Comparison of ENCODE assay signal across 9 cellular contexts in the genomic region with DNA sequence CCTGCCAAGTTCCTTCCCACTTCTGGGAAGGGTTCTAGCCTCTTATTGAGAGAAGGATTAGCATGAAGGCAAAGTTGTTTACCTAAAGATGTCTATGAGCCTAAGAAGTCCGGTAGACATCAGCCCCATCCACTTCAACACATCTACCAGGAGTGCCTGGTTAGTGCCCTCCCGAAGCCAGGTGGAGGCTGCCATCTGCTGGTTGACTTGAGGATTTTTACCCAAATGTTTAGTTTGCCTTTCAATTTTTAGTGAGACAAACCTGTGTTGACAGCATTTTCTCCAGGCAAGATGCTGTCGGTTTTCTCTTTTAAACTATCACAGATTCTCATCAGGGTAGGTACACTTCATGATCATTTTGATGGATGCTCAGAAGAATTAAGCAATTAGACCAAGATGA.
DNase-seq lines count a peak whose midpoint lies in the region; ATAC-seq, FAIRE-seq and TF ChIP-seq lines count a peak whose summit lies in the region.
"Had no signal": no experiment of that assay in that cellular context is flagged by ENCODE, and none has a peak within 500 bp of the region (broad histone marks: within the 10 kb centered on the region; RNA-seq: fewer than 3 reads in every experiment).

No MANE protein-coding gene starts in this region.

- H2AFZ ChIP-seq in endothelial cell of umbilical vein (ENCODE audit: low read depth, low read length): no peak overlapping the region

- H3K27me3 ChIP-seq in endothelial cell of umbilical vein (ENCODE audit: control insufficient read depth in 2 of 2, insufficient read depth in 2 of 2, low read length in 2 of 2): peaks cover 3 to 5% of the 10 kb centered on the region in 2 experiments
- H3K27me3 ChIP-seq: BLaER1 treated with 17β-estradiol and CSF1 and Interleukin-3, amounts not matched to agents 10 nM and 100 nM had no signal

- dilution Hi-C loops in endothelial cell of umbilical vein (cut with MboI; ENCODE audit: extremely low pct_ligation_motif_present, low sequenced_read_pairs): no loop called here

- H3K27ac ChIP-seq in endothelial cell of umbilical vein (ENCODE audit: insufficient read depth, low read depth, low read length): no peak overlapping the region

- no peaks in the 10 kb centered on the region for H3K79me2 ChIP-seq in endothelial cell of umbilical vein (ENCODE audit: control insufficient read depth, insufficient read depth, low read length)

- no peak for TF ChIP-seq POLR2A in endothelial cell of umbilical vein (IDR thresholded peaks at IDR 0.05; ENCODE audit: low read depth, low read length)

- POLR2A ChIA-PET in endothelial cell of umbilical vein (lab: Charles Lee): no interaction called here

- TF ChIP-seq CTCF in endothelial cell of umbilical vein (IDR thresholded peaks at IDR 0.05; ENCODE audit: extremely low read depth in 1 of 2, insufficient read depth in 1 of 2, low read depth in 1 of 2, low read length in 2 of 2) (peak; percentile 62 to 72), mucosa of descending colon (IDR thresholded peaks at IDR 0.05) (peak; percentile 57)

- DNase-seq in SKM-1 treated with dmso at 0.1 percent for 144 hours (lab: John Stamatoyannopoulos, UW; ENCODE audit: unreplicated experiment) (peak; percentile 34), SKM-1 (lab: John Stamatoyannopoulos, UW; ENCODE audit: unreplicated experiment) (no peak), HT1080 (ENCODE audit: low read depth) (peak; percentile 59), NOMO-1 treated with dmso at 0.1 percent for 144 hours (lab: John Stamatoyannopoulos, UW; ENCODE audit: unreplicated experiment) (peak; percentile 25), endothelial cell of umbilical vein (ENCODE audit: low read depth, low spot score) (peak; percentile 47), mucosa of descending colon (peak; percentile 59 to 74 (median 64))
- DNase-seq in activated CD8-positive, alpha-beta memory T cell treated with anti-CD3 and anti-CD28 coated beads for 48 hours (ENCODE audit: low read depth in 2 of 3, low spot score in 2 of 3): peak in 2 of 3 experiments; percentile 40 to 55
- peak; percentile 58 for DNase-seq in stimulated activated CD8-positive, alpha-beta memory T cell treated with anti-CD3 and anti-CD28 coated beads, Interleukin-4, amount 100 ng/mL, for 24 hours (ENCODE audit: low read depth)

- intact Hi-C loops in endothelial cell of umbilical vein (cut with micrococcal nuclease) (loop anchor here (1.0 to 10.0 kb wide), 7 partner anchors 103 to 609 kb away; a partner anchor contains a TSS), mucosa of descending colon (cut with DNase I, micrococcal nuclease) (loop anchor here (2.0 to 10.0 kb wide), 5 partner anchors 272 to 521 kb away; no protein-coding TSS in a partner anchor)

- BruUV-seq in endothelial cell of umbilical vein (replicated peaks; lab: Mats Ljungman, UMichigan): no TSS peak

- H3K4me1 ChIP-seq in endothelial cell of umbilical vein (ENCODE audit: control insufficient read depth, extremely low read depth, insufficient read depth, low read length) (no peaks in the 10 kb centered on the region), mucosa of descending colon (ENCODE audit: low read depth) (no peaks in the 10 kb centered on the region)

- H3K4me2 ChIP-seq in endothelial cell of umbilical vein (ENCODE audit: insufficient read depth, low read length): no peak overlapping the region

- CTCF ChIA-PET in endothelial cell of umbilical vein (lab: Charles Lee): interaction anchor here (0.6 to 6.9 kb wide), 35 partner anchors 8 to 611 kb away, joined by 3 to 144 read pairs (median 4); a partner anchor contains a TSS

- no peaks in the 10 kb centered on the region for H4K20me1 ChIP-seq in endothelial cell of umbilical vein (replicated peaks; ENCODE audit: control insufficient read depth, extremely low read depth, insufficient read depth, low read length)
- H4K20me1 ChIP-seq: BLaER1 treated with 17β-estradiol and CSF1 and Interleukin-3, amounts not matched to agents 10 nM and 100 nM had no signal

- H3K36me3 ChIP-seq in endothelial cell of umbilical vein (ENCODE audit: control insufficient read depth in 2 of 2, extremely low read depth in 1 of 2, insufficient read depth in 2 of 2, low read length in 2 of 2): no peaks in the 10 kb centered on the region
- no peaks in the 10 kb centered on the region for H3K36me3 ChIP-seq in mucosa of descending colon (ENCODE audit: low read depth)
- H3K36me3 ChIP-seq: BLaER1 treated with 17β-estradiol and CSF1 and Interleukin-3, amounts not matched to agents 10 nM and 100 nM had no signal

- H3K9me3 ChIP-seq in endothelial cell of umbilical vein (replicated peaks; ENCODE audit: control insufficient read depth, insufficient read depth, low read length) (no peaks in the 10 kb centered on the region), mucosa of descending colon (no peaks in the 10 kb centered on the region)
- H3K9me3 ChIP-seq: BLaER1 treated with 17β-estradiol and CSF1 and Interleukin-3, amounts not matched to agents 10 nM and 100 nM had no signal

- FAIRE-seq in endothelial cell of umbilical vein (lab: Jason Lieb, UNC): peak; percentile 88

- no peaks in the 10 kb centered on the region for H3K9me1 ChIP-seq in endothelial cell of umbilical vein (replicated peaks; ENCODE audit: control insufficient read depth, extremely low read depth, insufficient read depth, low read length)

- H3K9ac ChIP-seq in endothelial cell of umbilical vein (replicated peaks; ENCODE audit: extremely low read depth, insufficient read depth, low read length): no peak overlapping the region

- ATAC-seq in mucosa of descending colon: peak; percentile 77

- H3K4me3 ChIP-seq in endothelial cell of umbilical vein (replicated peaks in 1 of 3; ENCODE audit: insufficient read depth in 1 of 3, low read depth in 1 of 3, low read length in 3 of 3): no peak overlapping the region
- no peak overlapping the region for H3K4me3 ChIP-seq in mucosa of descending colon
- H3K4me3 ChIP-seq: BLaER1 treated with 17β-estradiol and CSF1 and Interleukin-3, amounts not matched to agents 10 nM and 100 nM had no signal

TF ChIP-seq in endothelial cell of umbilical vein, 7 proteins besides CTCF, POLR2A, EP300 and RAD21:
- TF ChIP-seq, protein P1, sequence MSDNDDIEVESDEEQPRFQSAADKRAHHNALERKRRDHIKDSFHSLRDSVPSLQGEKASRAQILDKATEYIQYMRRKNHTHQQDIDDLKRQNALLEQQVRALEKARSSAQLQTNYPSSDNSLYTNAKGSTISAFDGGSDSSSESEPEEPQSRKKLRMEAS (IDR thresholded peaks at IDR 0.05; ENCODE audit: insufficient read depth, insufficient read length): no peak
- no peak for TF ChIP-seq EZH2 (IDR thresholded peaks at IDR 0.05; ENCODE audit: borderline replicate concordance, low read depth, low read length, severe bottlenecking)
- no peak for TF ChIP-seq JUN (IDR thresholded peaks at IDR 0.05; ENCODE audit: borderline replicate concordance, insufficient read depth, insufficient read length, low read depth)
- no peak for TF ChIP-seq MYC (IDR thresholded peaks at IDR 0.05; ENCODE audit: low read depth, low read length)
- TF ChIP-seq POLR2AphosphoS5 (IDR thresholded peaks at IDR 0.05; ENCODE audit: insufficient read depth, low read depth, low read length): no peak
- no peak for TF ChIP-seq GATA2 (IDR thresholded peaks at IDR 0.05; ENCODE audit: insufficient read depth, insufficient read length, low read depth, low read length)
- TF ChIP-seq FOS (IDR thresholded peaks at IDR 0.05; ENCODE audit: borderline replicate concordance, insufficient read depth, low read length): no peak
